10 cellular contexts compared by ENCODE assay signal in the genomic region with DNA sequence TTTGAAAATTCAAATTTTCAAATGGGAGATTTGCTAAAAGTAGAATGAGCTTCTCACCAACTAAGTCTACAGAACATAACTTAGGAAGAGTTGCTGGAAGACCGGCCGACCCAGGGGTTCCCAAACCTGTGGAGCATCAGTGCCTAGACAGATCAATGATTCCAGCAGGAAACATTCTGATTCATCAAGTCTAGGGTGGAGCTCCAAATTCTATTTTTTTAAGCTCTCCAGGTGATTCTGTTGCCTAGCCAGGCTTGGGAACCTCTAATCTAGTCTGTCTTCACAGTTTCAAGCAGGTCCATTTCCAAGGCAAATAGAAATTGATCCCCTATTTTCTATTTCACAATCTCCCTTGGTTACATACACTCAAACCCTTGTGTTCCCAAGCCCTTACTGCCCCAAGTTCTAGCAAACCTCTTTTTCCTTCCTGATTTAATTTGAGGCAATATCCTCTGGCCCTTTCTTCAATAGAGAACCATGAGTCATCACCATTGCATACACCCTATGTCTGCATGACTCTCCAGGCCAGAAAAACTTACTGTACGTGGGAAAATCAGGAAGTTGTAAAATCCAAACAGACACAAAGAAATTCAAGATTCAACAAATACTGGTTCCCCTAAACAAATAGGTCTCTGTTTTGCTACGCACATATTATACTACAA. TPM values are rescaled to one million over a fixed set of nuclear protein-coding genes. Genes with fewer than 3 reads are reported as not detected.
A peak's percentile ranks its signal among the peaks of the same experiment; 100 is the strongest.
DNase-seq lines count a peak whose midpoint lies in the region; ATAC-seq and TF ChIP-seq lines count a peak whose summit lies in the region.
"Had no signal": no experiment of that assay in that cellular context is flagged by ENCODE, and none has a peak within 500 bp of the region (broad histone marks: within the 10 kb centered on the region; RNA-seq: fewer than 3 reads in every experiment).

No MANE protein-coding gene starts in this region.

- DNase-seq in HCEC 1CT (peak; percentile 91), SK-N-SH (no peak), fibroblast of pulmonary artery (ENCODE audit: low read depth) (peak; percentile 91), neuronal stem cell (ENCODE audit: low spot score) (no peak), adrenal gland (no peak)
- DNase-seq: activated naive CD4-positive, alpha-beta T cell treated with Interleukin-2 at 50 U/mL for 16 hours; Peyer's patch had no signal

- no peak overlapping the region for H4K8ac ChIP-seq in neuronal stem cell (ENCODE audit: low read depth, low read length)

- H3K27ac ChIP-seq in SK-N-SH (ENCODE audit: low read depth in 2 of 2, low read length in 1 of 2) (peak overlapping the region; percentile 22 to 94), neuronal stem cell (replicated peaks; ENCODE audit: low read length) (no peak overlapping the region), adrenal gland (peak overlapping the region in 1 of 5 donors; percentile 17)

- no peaks in the 10 kb centered on the region for H3K79me1 ChIP-seq in neuronal stem cell (ENCODE audit: low read depth, low read length)

- peaks cover 34% of the 10 kb centered on the region for H4K20me1 ChIP-seq in SK-N-SH (ENCODE audit: insufficient read depth)

- no peak overlapping the region for H3K14ac ChIP-seq in neuronal stem cell (ENCODE audit: low read length)

- peak overlapping the region; percentile 41; the same call in 1 of the 2 replicates for H3K4me2 ChIP-seq in SK-N-SH
- H3K4me2 ChIP-seq in skeletal muscle satellite cell (ENCODE audit: low read length): peak overlapping the region; percentile 40
- H3K4me2 ChIP-seq in neuronal stem cell (ENCODE audit: insufficient read depth, low read length, poor library complexity, severe bottlenecking): no peak overlapping the region

- no peak for TF ChIP-seq POLR2A in adrenal gland (IDR thresholded peaks at IDR 0.05)

- H2BK12ac ChIP-seq in neuronal stem cell (ENCODE audit: low read length): no peak overlapping the region

- peaks cover 8 to 35% of the 10 kb centered on the region in 2 experiments for H3K36me3 ChIP-seq in SK-N-SH (replicated peaks in 1 of 2; ENCODE audit: control insufficient read depth in 1 of 2, insufficient read depth in 2 of 2, low read length in 1 of 2)
- H3K36me3 ChIP-seq in skeletal muscle satellite cell (ENCODE audit: insufficient read depth, low read length): no peaks in the 10 kb centered on the region
- no peaks in the 10 kb centered on the region for H3K36me3 ChIP-seq in neuronal stem cell (replicated peaks in 1 of 2; ENCODE audit: control insufficient read depth in 2 of 2, insufficient read depth in 2 of 2, low read length in 2 of 2)
- no peaks in the 10 kb centered on the region for H3K36me3 ChIP-seq in adrenal gland (replicated peaks in 1 of 2)
- H3K36me3 ChIP-seq: Peyer's patch had no signal

- peaks cover 96% of the 10 kb centered on the region for H3K79me2 ChIP-seq in SK-N-SH (ENCODE audit: insufficient read depth)

- H4K91ac ChIP-seq in neuronal stem cell (ENCODE audit: low read depth, low read length, poor library complexity): no peak overlapping the region

- H3K4me3 ChIP-seq in SK-N-SH (ENCODE audit: low read depth in 2 of 2, low read length in 1 of 2): no peak overlapping the region
- H3K4me3 ChIP-seq in fibroblast of pulmonary artery (replicated peaks; ENCODE audit: low read depth, low read length): no peak overlapping the region
- H3K4me3 ChIP-seq in skeletal muscle satellite cell (ENCODE audit: low read length): no peak overlapping the region
- H3K4me3 ChIP-seq in neuronal stem cell (ENCODE audit: low read length in 2 of 2): no peak overlapping the region
- H3K4me3 ChIP-seq in adrenal gland: no peak overlapping the region
- H3K4me3 ChIP-seq: Peyer's patch had no signal

- POLR2A ChIA-PET in SK-N-SH (lab: Yijun Ruan, JAX): no interaction called here

- TF ChIP-seq EP300 in SK-N-SH (IDR thresholded peaks at IDR 0.05; ENCODE audit: borderline replicate concordance in 1 of 2, low read depth in 1 of 2, low read length in 1 of 2): no peak; a peak in 1 of 4 replicates

- TF ChIP-seq CTCF in SK-N-SH (IDR thresholded peaks at IDR 0.05) (no peak), fibroblast of pulmonary artery (IDR thresholded peaks at IDR 0.05; ENCODE audit: low read length, missing control alignments) (no peak), adrenal gland (IDR thresholded peaks at IDR 0.05) (no peak)

- H2AK5ac ChIP-seq in neuronal stem cell (ENCODE audit: low read depth, low read length): no peak overlapping the region

- ATAC-seq in HG02938 (IDR thresholded peaks at IDR 0.05; ENCODE audit: unreplicated experiment): no peak
- ATAC-seq in GM21526 (IDR thresholded peaks at IDR 0.05; ENCODE audit: low FRiP score, unreplicated experiment): no peak

- H3F3A ChIP-seq in SK-N-SH (replicated peaks; ENCODE audit: insufficient read depth): peaks cover 25% of the 10 kb centered on the region

- H2AFZ ChIP-seq in SK-N-SH (ENCODE audit: low read depth): no peak overlapping the region
- H2AFZ ChIP-seq in neuronal stem cell (ENCODE audit: low read length): no peak overlapping the region

- intact Hi-C loops in adrenal gland (cut with DNase I): no loop called here

- H3K4ac ChIP-seq in neuronal stem cell (ENCODE audit: low read length): no peak overlapping the region

- no peak overlapping the region for H2BK15ac ChIP-seq in neuronal stem cell (ENCODE audit: low read length)

- H3K9ac ChIP-seq in SK-N-SH: peak overlapping the region; percentile 41; the same call in 1 of the 2 replicates
- H3K9ac ChIP-seq in skeletal muscle satellite cell (ENCODE audit: low read depth, low read length): peak overlapping the region; percentile 16
- H3K9ac ChIP-seq in neuronal stem cell (ENCODE audit: low read depth, low read length, poor library complexity): no peak overlapping the region

- peaks cover 0 to 50% of the 10 kb centered on the region in 2 experiments for H3K4me1 ChIP-seq in SK-N-SH (ENCODE audit: control insufficient read depth in 1 of 2, insufficient read depth in 2 of 2, low read depth in 1 of 2, low read length in 1 of 2)
- peaks cover 45% of the 10 kb centered on the region for H3K4me1 ChIP-seq in skeletal muscle satellite cell (ENCODE audit: control insufficient read depth, insufficient read depth, low read length)
- H3K4me1 ChIP-seq in neuronal stem cell (ENCODE audit: control insufficient read depth in 2 of 2, insufficient read depth in 1 of 2, low read depth in 1 of 2, low read length in 2 of 2): peaks cover 2 to 7% of the 10 kb centered on the region in 2 donors
- peaks cover 0 to 45% of the 10 kb centered on the region in 2 donors for H3K4me1 ChIP-seq in adrenal gland (replicated peaks in 1 of 2)

- H3K27me3 ChIP-seq in SK-N-SH (ENCODE audit: insufficient read depth) (no peaks in the 10 kb centered on the region), skeletal muscle satellite cell (ENCODE audit: control insufficient read depth, insufficient read depth, low read length) (no peaks in the 10 kb centered on the region), neuronal stem cell (ENCODE audit: control insufficient read depth in 3 of 3, insufficient read depth in 3 of 3, low read depth in 1 of 3, low read length in 3 of 3) (no peaks in the 10 kb centered on the region), adrenal gland (no peaks in the 10 kb centered on the region)
- H3K27me3 ChIP-seq: Peyer's patch had no signal

- H2BK5ac ChIP-seq in neuronal stem cell (ENCODE audit: low read length): no peak overlapping the region

- no peak overlapping the region for H3K18ac ChIP-seq in neuronal stem cell (ENCODE audit: low read length)

- CTCF ChIA-PET in SK-N-SH (lab: Yijun Ruan, JAX): no interaction called here

- H3K23ac ChIP-seq in neuronal stem cell (ENCODE audit: low read depth, low read length, poor library complexity): no peak overlapping the region

- H3K9me2 ChIP-seq in SK-N-SH: no peaks in the 10 kb centered on the region

- WGBS in SK-N-SH (ENCODE audit: low lambda C conversion rate): 50% methylated on average over 4 of the region's 4 CpGs
- WGBS in neuronal stem cell (ENCODE audit: extremely low coverage in 2 of 2, insufficient read length in 2 of 2, insufficient replicate concordance in 1 of 2), 2 donors: no CpG with 5 or more reads among the region's 4 CpGs
- WGBS in adrenal gland, 4 donors: 71 to 77% (median 74%) methylated on average over 4 of the region's 4 CpGs

- H3K9me3 ChIP-seq in SK-N-SH (no peaks in the 10 kb centered on the region), skeletal muscle satellite cell (replicated peaks; ENCODE audit: low read length) (no peaks in the 10 kb centered on the region), neuronal stem cell (replicated peaks in 1 of 2; ENCODE audit: control insufficient read depth in 2 of 2, insufficient read depth in 1 of 2, low read depth in 1 of 2, low read length in 2 of 2) (no peaks in the 10 kb centered on the region), adrenal gland (replicated peaks in 1 of 3) (no peaks in the 10 kb centered on the region)
- H3K9me3 ChIP-seq: Peyer's patch had no signal

- TF ChIP-seq RAD21 in SK-N-SH (IDR thresholded peaks at IDR 0.05; ENCODE audit: low read length): no peak

- H2BK120ac ChIP-seq in neuronal stem cell (ENCODE audit: low read depth, low read length): no peak overlapping the region

TF ChIP-seq in SK-N-SH, 30 proteins besides CTCF, POLR2A, EP300 and RAD21 (continues in another document):
- TF ChIP-seq FOSL2 (IDR thresholded peaks at IDR 0.05; ENCODE audit: borderline replicate concordance, low read depth): peak; percentile 85
- TF ChIP-seq NFIC (IDR thresholded peaks at IDR 0.05; ENCODE audit: borderline replicate concordance): no peak; the same call in 1 of the 2 replicates
- TF ChIP-seq, protein P1, sequence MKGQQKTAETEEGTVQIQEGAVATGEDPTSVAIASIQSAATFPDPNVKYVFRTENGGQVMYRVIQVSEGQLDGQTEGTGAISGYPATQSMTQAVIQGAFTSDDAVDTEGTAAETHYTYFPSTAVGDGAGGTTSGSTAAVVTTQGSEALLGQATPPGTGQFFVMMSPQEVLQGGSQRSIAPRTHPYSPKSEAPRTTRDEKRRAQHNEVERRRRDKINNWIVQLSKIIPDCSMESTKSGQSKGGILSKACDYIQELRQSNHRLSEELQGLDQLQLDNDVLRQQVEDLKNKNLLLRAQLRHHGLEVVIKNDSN (IDR thresholded peaks at IDR 0.05; ENCODE audit: borderline replicate concordance, low read depth): no peak
- peak; percentile 29; the same call in 1 of the 2 replicates for TF ChIP-seq TCF12 (IDR thresholded peaks at IDR 0.05)

RNA-seq across cellular contexts. Expression of a gene that starts 8.9 kb away (rescaled TPM):
- polyA plus RNA-seq in SK-N-SH (2012; rRNA removed) (7.9 and 8.1 TPM in 2 replicates), adrenal gland (10 to 100 TPM in 1 of 3 donors, 1 to 10 TPM in 2; 3.4 to 10.7 (median 5.2) TPM)
- 5.4 and 5.9 TPM in 2 replicates for polyA plus RNA-seq in SK-N-SH (2012; cell fraction: cytosol; rRNA removed)
- 15.5 and 24.6 TPM in 2 replicates for polyA plus RNA-seq in SK-N-SH (2012; cell fraction: nucleus; rRNA removed)
- total RNA-seq in skeletal muscle satellite cell (2012; rRNA removed): 8.1 and 10.9 TPM in 2 replicates
- 1.3 TPM for polyA plus RNA-seq in neuronal stem cell (2013, experiment 1 of 2)
- polyA plus RNA-seq in neuronal stem cell (2013, experiment 2 of 2): 1.9 TPM
- 10 to 100 TPM; 19.1 to 51.3 (median 34.5) TPM for total RNA-seq in adrenal gland

Comparison
In these comparisons a context has a peak if more than half of its experiments do, and no peak if none do; other contexts are left out.
1. DNase-seq: peak in HCEC 1CT (single experiment) and fibroblast of pulmonary artery (single experiment); none in SK-N-SH (single experiment), neuronal stem cell (single experiment) and adrenal gland (0 of 7).